In genomic region chr17:9432867-9433495, GRCh38 we compare ENCODE assay signal across 11 cellular contexts.
DNase-seq lines count a peak whose midpoint lies in the region; ATAC-seq and TF ChIP-seq lines count a peak whose summit lies in the region.
"Had no signal": no experiment of that assay in that cellular context is flagged by ENCODE, and none has a peak within 500 bp of the region (broad histone marks: within the 10 kb centered on the region; RNA-seq: fewer than 3 reads in every experiment).

No MANE protein-coding gene starts in this region.

- TF ChIP-seq CTCF in ascending aorta (IDR thresholded peaks at IDR 0.05) = no peak
- no peak for TF ChIP-seq CTCF in nephron (IDR thresholded peaks at IDR 0.05; ENCODE audit: unreplicated experiment in 3 of 3)

- H3K79me2 ChIP-seq in Karpas-422 (ENCODE audit: low read length) = no peaks in the 10 kb centered on the region

- H3K9me3 Mint-ChIP-seq in nephron = no peaks in the 10 kb centered on the region

- no peak overlapping the region for H3K4me2 ChIP-seq in Karpas-422 (ENCODE audit: low read depth, low read length, poor library complexity, severe bottlenecking)

- no peak overlapping the region for H3K9ac ChIP-seq in Karpas-422 (ENCODE audit: low read length)

- H3K27me3 ChIP-seq in ascending aorta = no peaks in the 10 kb centered on the region
- no peaks in the 10 kb centered on the region for H3K27me3 ChIP-seq in Karpas-422 (ENCODE audit: low read length)

- H3K4me1 ChIP-seq in ascending aorta (peaks cover 0 to 8% of the 10 kb centered on the region in 2 donors), Karpas-422 (ENCODE audit: low read length) (no peaks in the 10 kb centered on the region)

- H3K9me2 ChIP-seq in Karpas-422 (replicated peaks; ENCODE audit: insufficient read depth, low read length) = no peaks in the 10 kb centered on the region

- H3K27ac ChIP-seq in ascending aorta (peak overlapping the region; percentile 13 to 25), Karpas-422 (ENCODE audit: low read length) (no peak overlapping the region)

- peak; percentile 30 for ATAC-seq in GM18517 (IDR thresholded peaks at IDR 0.05; ENCODE audit: unreplicated experiment)

- H3K4me3 ChIP-seq in ascending aorta = no peak overlapping the region
- no peak overlapping the region for H3K4me3 ChIP-seq in Karpas-422 (ENCODE audit: low read length)

- H3K27ac Mint-ChIP-seq in nephron = peak overlapping the region in 2 of 3 experiments; percentile 66 to 68

- intact Hi-C loops in ascending aorta (cut with DNase I) = loop anchor here (5.0 kb wide), 1 partner anchor 44 kb away; no protein-coding TSS in a partner anchor

- no peaks in the 10 kb centered on the region for H4K20me1 ChIP-seq in Karpas-422 (ENCODE audit: insufficient read depth, low read depth, low read length)

- H3K36me3 ChIP-seq in ascending aorta (peaks cover 0 to 5% of the 10 kb centered on the region in 2 donors), Karpas-422 (ENCODE audit: insufficient read depth, low read length) (no peaks in the 10 kb centered on the region)

- H3K4me1 Mint-ChIP-seq in nephron = peaks cover 48% of the 10 kb centered on the region

- no peaks in the 10 kb centered on the region for H3K27me3 Mint-ChIP-seq in nephron (ENCODE audit: low read depth)

- H2AFZ ChIP-seq in Karpas-422 (ENCODE audit: low read length) = no peak overlapping the region

- DNase-seq in AG08395 (ENCODE audit: low spot score) = peak; percentile 53
- DNase-seq in ascending aorta (ENCODE audit: low spot score in 2 of 2) = no peak
- DNase-seq in NCI-H146 treated with DMSO at 0.1 percent for 48 hours (lab: John Stamatoyannopoulos, UW; ENCODE audit: unreplicated experiment) = no peak
- no peak for DNase-seq in hypothalamus (lab: John Stamatoyannopoulos, UW)
- no peak for DNase-seq in Karpas-422
- no peak for DNase-seq in superior temporal gyrus (ENCODE audit: extremely low spot score)
- DNase-seq: cerebellar nuclear complex; NCI-H1436 treated with DMSO at 0.1 percent for 48 hours; stimulated activated naive CD4-positive, alpha-beta T cell had no signal

- peaks cover 5% of the 10 kb centered on the region for H3K36me3 Mint-ChIP-seq in nephron (ENCODE audit: low read depth)

- H3K9me3 ChIP-seq in ascending aorta = no peaks in the 10 kb centered on the region
- no peaks in the 10 kb centered on the region for H3K9me3 ChIP-seq in Karpas-422 (ENCODE audit: low read length)

- H3K4me3 Mint-ChIP-seq in nephron = no peak overlapping the region
